Comparison of ENCODE assay signal across 1 cellular context in the genomic region with DNA sequence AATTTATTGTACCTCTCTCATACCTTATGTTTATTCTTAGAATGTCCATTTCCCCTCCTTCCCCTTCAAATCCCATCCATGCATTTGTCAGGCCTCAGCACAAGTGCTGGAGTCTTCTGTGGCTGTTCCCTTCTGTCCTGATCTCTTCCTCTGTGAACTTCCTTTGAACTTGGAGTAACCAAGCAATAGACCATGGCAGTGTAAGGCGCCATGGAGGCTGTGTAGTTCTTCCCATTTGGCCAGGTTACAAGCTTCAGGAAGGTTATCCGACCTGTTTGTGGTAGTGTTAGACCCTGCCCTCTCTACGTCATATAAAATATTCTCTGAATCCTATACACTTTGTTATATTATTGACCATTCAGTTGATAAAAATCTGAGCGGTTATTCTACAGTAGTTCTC.
TF ChIP-seq lines count a peak whose summit lies in the region.

No MANE protein-coding gene starts in this region.

TF ChIP-seq in H1, 55 proteins besides CTCF, POLR2A, EP300 and RAD21:
- TF ChIP-seq HDAC6 (IDR thresholded peaks at IDR 0.05; ENCODE audit: low read depth, low read length) (no peak), SIRT6 (IDR thresholded peaks at IDR 0.05; ENCODE audit: low read length) (no peak), CEBPB (IDR thresholded peaks at IDR 0.05; ENCODE audit: low read depth, low read length) (no peak), RXRA (IDR thresholded peaks at IDR 0.05; ENCODE audit: insufficient read depth, low read depth, low read length) (no peak), POLR2AphosphoS5 (IDR thresholded peaks at IDR 0.05; ENCODE audit: low read depth, low read length) (no peak), CBX5 (IDR thresholded peaks at IDR 0.05; ENCODE audit: low read depth, low read length) (no peak), SIX5 (IDR thresholded peaks at IDR 0.05; ENCODE audit: low read depth, low read length) (no peak), ZNF274 (IDR thresholded peaks at IDR 0.05; ENCODE audit: borderline replicate concordance, extremely low read depth, low read length) (no peak), NRF1 (IDR thresholded peaks at IDR 0.05; ENCODE audit: low read depth, low read length) (no peak), BCL11A (IDR thresholded peaks at IDR 0.05; ENCODE audit: low read depth in 2 of 2, low read length in 2 of 2) (no peak), MAFK (IDR thresholded peaks at IDR 0.05; ENCODE audit: low read depth, low read length) (no peak), EZH2 (IDR thresholded peaks at IDR 0.05; ENCODE audit: low read depth, low read length, severe bottlenecking) (no peak), GABPA (IDR thresholded peaks at IDR 0.05; ENCODE audit: borderline replicate concordance, insufficient read depth, low read length) (no peak), EGR1 (IDR thresholded peaks at IDR 0.05; ENCODE audit: borderline replicate concordance, low read depth, low read length) (no peak), YY1 (IDR thresholded peaks at IDR 0.05; ENCODE audit: low read depth, low read length) (no peak)
- TF ChIP-seq, protein P1, sequence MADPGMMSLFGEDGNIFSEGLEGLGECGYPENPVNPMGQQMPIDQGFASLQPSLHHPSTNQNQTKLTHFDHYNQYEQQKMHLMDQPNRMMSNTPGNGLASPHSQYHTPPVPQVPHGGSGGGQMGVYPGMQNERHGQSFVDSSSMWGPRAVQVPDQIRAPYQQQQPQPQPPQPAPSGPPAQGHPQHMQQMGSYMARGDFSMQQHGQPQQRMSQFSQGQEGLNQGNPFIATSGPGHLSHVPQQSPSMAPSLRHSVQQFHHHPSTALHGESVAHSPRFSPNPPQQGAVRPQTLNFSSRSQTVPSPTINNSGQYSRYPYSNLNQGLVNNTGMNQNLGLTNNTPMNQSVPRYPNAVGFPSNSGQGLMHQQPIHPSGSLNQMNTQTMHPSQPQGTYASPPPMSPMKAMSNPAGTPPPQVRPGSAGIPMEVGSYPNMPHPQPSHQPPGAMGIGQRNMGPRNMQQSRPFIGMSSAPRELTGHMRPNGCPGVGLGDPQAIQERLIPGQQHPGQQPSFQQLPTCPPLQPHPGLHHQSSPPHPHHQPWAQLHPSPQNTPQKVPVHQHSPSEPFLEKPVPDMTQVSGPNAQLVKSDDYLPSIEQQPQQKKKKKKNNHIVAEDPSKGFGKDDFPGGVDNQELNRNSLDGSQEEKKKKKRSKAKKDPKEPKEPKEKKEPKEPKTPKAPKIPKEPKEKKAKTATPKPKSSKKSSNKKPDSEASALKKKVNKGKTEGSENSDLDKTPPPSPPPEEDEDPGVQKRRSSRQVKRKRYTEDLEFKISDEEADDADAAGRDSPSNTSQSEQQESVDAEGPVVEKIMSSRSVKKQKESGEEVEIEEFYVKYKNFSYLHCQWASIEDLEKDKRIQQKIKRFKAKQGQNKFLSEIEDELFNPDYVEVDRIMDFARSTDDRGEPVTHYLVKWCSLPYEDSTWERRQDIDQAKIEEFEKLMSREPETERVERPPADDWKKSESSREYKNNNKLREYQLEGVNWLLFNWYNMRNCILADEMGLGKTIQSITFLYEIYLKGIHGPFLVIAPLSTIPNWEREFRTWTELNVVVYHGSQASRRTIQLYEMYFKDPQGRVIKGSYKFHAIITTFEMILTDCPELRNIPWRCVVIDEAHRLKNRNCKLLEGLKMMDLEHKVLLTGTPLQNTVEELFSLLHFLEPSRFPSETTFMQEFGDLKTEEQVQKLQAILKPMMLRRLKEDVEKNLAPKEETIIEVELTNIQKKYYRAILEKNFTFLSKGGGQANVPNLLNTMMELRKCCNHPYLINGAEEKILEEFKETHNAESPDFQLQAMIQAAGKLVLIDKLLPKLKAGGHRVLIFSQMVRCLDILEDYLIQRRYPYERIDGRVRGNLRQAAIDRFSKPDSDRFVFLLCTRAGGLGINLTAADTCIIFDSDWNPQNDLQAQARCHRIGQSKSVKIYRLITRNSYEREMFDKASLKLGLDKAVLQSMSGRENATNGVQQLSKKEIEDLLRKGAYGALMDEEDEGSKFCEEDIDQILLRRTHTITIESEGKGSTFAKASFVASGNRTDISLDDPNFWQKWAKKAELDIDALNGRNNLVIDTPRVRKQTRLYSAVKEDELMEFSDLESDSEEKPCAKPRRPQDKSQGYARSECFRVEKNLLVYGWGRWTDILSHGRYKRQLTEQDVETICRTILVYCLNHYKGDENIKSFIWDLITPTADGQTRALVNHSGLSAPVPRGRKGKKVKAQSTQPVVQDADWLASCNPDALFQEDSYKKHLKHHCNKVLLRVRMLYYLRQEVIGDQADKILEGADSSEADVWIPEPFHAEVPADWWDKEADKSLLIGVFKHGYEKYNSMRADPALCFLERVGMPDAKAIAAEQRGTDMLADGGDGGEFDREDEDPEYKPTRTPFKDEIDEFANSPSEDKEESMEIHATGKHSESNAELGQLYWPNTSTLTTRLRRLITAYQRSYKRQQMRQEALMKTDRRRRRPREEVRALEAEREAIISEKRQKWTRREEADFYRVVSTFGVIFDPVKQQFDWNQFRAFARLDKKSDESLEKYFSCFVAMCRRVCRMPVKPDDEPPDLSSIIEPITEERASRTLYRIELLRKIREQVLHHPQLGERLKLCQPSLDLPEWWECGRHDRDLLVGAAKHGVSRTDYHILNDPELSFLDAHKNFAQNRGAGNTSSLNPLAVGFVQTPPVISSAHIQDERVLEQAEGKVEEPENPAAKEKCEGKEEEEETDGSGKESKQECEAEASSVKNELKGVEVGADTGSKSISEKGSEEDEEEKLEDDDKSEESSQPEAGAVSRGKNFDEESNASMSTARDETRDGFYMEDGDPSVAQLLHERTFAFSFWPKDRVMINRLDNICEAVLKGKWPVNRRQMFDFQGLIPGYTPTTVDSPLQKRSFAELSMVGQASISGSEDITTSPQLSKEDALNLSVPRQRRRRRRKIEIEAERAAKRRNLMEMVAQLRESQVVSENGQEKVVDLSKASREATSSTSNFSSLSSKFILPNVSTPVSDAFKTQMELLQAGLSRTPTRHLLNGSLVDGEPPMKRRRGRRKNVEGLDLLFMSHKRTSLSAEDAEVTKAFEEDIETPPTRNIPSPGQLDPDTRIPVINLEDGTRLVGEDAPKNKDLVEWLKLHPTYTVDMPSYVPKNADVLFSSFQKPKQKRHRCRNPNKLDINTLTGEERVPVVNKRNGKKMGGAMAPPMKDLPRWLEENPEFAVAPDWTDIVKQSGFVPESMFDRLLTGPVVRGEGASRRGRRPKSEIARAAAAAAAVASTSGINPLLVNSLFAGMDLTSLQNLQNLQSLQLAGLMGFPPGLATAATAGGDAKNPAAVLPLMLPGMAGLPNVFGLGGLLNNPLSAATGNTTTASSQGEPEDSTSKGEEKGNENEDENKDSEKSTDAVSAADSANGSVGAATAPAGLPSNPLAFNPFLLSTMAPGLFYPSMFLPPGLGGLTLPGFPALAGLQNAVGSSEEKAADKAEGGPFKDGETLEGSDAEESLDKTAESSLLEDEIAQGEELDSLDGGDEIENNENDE (IDR thresholded peaks at IDR 0.05; ENCODE audit: insufficient replicate concordance, low read length), result no peak
- TF ChIP-seq, protein P2, sequence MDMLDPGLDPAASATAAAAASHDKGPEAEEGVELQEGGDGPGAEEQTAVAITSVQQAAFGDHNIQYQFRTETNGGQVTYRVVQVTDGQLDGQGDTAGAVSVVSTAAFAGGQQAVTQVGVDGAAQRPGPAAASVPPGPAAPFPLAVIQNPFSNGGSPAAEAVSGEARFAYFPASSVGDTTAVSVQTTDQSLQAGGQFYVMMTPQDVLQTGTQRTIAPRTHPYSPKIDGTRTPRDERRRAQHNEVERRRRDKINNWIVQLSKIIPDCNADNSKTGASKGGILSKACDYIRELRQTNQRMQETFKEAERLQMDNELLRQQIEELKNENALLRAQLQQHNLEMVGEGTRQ (IDR thresholded peaks at IDR 0.05; ENCODE audit: low read length), result no peak
- TF ChIP-seq, protein P3, sequence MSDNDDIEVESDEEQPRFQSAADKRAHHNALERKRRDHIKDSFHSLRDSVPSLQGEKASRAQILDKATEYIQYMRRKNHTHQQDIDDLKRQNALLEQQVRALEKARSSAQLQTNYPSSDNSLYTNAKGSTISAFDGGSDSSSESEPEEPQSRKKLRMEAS (IDR thresholded peaks at IDR 0.05), result no peak
